Comparison of ENCODE assay signal across 24 cellular contexts in genomic region chr13:112719556-112719955, GRCh38.
"Had no signal": no experiment of that assay in that cellular context is flagged by ENCODE, and none has a peak within 500 bp of the region (broad histone marks: within the 10 kb centered on the region; RNA-seq: fewer than 3 reads in every experiment).

No MANE protein-coding gene starts in this region.

- ATAC-seq: activated naive CD8-positive, alpha-beta T cell treated with anti-CD3 and anti-CD28 coated beads, Interleukin-2, amount 50 U/mL, for 24 hours; gastrocnemius medialis; left cardiac atrium; left ventricle myocardium superior; sciatic nerve; stimulated activated naive B cell treated with anti-CD40 and anti-IgM and Interleukin-4, amounts not matched to agents 10 μg/mL and 1 μg/mL and 100 μg/mL, for 72 hours had no signal

- H3K27me3 Mint-ChIP-seq: activated naive CD4-positive, alpha-beta T cell treated with anti-CD3 and anti-CD28 coated beads, Interleukin-2, amount 10 ng/mL, durations not matched to agents 7 days and 5 days; activated naive CD8-positive, alpha-beta T cell treated with anti-CD3 and anti-CD28 coated beads, Interleukin-2, amount 50 U/mL, for 24 hours; stimulated activated naive B cell treated with anti-CD40 and anti-IgM and Interleukin-4, amounts not matched to agents 10 μg/mL and 1 μg/mL and 100 μg/mL, for 72 hours had no signal

- H3K27ac Mint-ChIP-seq: activated naive CD4-positive, alpha-beta T cell treated with anti-CD3 and anti-CD28 coated beads, Interleukin-2, amount 10 ng/mL, durations not matched to agents 7 days and 5 days; activated naive CD8-positive, alpha-beta T cell treated with anti-CD3 and anti-CD28 coated beads, Interleukin-2, amount 50 U/mL, for 24 hours; activated T-helper 1 cell treated with anti-CD3 and anti-CD28 coated beads, Interleukin-12 subunit alpha, Interleukin-12 subunit beta, Interleukin-2, Interleukin-4 antibody, amounts not matched to agents 30 ng/mL and 10 ng/mL and 1 ng/mL, durations not matched to agents 14 hours and 24 hours and 36 hours; stimulated activated naive B cell treated with anti-CD40 and anti-IgM and Interleukin-4, amounts not matched to agents 10 μg/mL and 1 μg/mL and 100 μg/mL, for 72 hours had no signal

- H3K4me3 Mint-ChIP-seq: activated naive CD4-positive, alpha-beta T cell treated with anti-CD3 and anti-CD28 coated beads, Interleukin-2, amount 10 ng/mL, durations not matched to agents 7 days and 5 days; activated naive CD8-positive, alpha-beta T cell treated with anti-CD3 and anti-CD28 coated beads, Interleukin-2, amount 50 U/mL, for 24 hours; activated T-helper 1 cell treated with anti-CD3 and anti-CD28 coated beads, Interleukin-12 subunit alpha, Interleukin-12 subunit beta, Interleukin-2, Interleukin-4 antibody, amounts not matched to agents 30 ng/mL and 10 ng/mL and 1 ng/mL, durations not matched to agents 14 hours and 24 hours and 36 hours; stimulated activated naive B cell treated with anti-CD40 and anti-IgM and Interleukin-4, amounts not matched to agents 10 μg/mL and 1 μg/mL and 100 μg/mL, for 72 hours had no signal

- H3K27me3 ChIP-seq: gastrocnemius medialis, neutrophil, stomach, thyroid gland had no signal

- H3K9me3 Mint-ChIP-seq: activated naive CD4-positive, alpha-beta T cell treated with anti-CD3 and anti-CD28 coated beads, Interleukin-2, amount 10 ng/mL, durations not matched to agents 7 days and 5 days; activated naive CD8-positive, alpha-beta T cell treated with anti-CD3 and anti-CD28 coated beads, Interleukin-2, amount 50 U/mL, for 24 hours; activated T-helper 1 cell treated with anti-CD3 and anti-CD28 coated beads, Interleukin-12 subunit alpha, Interleukin-12 subunit beta, Interleukin-2, Interleukin-4 antibody, amounts not matched to agents 30 ng/mL and 10 ng/mL and 1 ng/mL, durations not matched to agents 14 hours and 24 hours and 36 hours; stimulated activated naive B cell treated with anti-CD40 and anti-IgM and Interleukin-4, amounts not matched to agents 10 μg/mL and 1 μg/mL and 100 μg/mL, for 72 hours had no signal

- H3K36me3 ChIP-seq: gastrocnemius medialis, stomach, thyroid gland had no signal

- DNase-seq: activated CD4-positive, alpha-beta T cell treated with anti-CD3 and anti-CD28 coated beads for 4 hours; activated CD4-positive, alpha-beta T cell treated with anti-CD3 and anti-CD28 coated beads, Interleukin-2, amount 50 U/mL, for 48 hours; activated CD8-positive, alpha-beta memory T cell treated with anti-CD3 and anti-CD28 coated beads, Interleukin-2, amount 50 U/mL, for 4 hours; activated gamma-delta T cell; activated naive CD4-positive, alpha-beta T cell treated with anti-CD3 and anti-CD28 coated beads, Interleukin-2, amount 10 ng/mL, durations not matched to agents 7 days and 5 days; activated naive CD8-positive, alpha-beta T cell treated with anti-CD3 and anti-CD28 coated beads, Interleukin-2, amount 50 U/mL, for 24 hours; activated T-cell treated with anti-CD3 and anti-CD28 coated beads, Interleukin-2, amount 50 U/mL, for 1 hour; amygdala; effector CD4-positive, alpha-beta T cell; gastrocnemius medialis; glutamatergic neuron; left cardiac atrium; left ventricle myocardium superior; nephron progenitor cell; stimulated activated CD4-positive, alpha-beta T cell treated with anti-CD3 and anti-CD28 coated beads, Interleukin-4, amount 100 ng/mL, for 4 hours; stimulated activated CD8-positive, alpha-beta memory T cell treated with anti-CD3 and anti-CD28 coated beads, Interleukin-4, amount 100 ng/mL, for 48 hours; stimulated activated naive B cell treated with anti-CD40 and anti-IgM and Interleukin-4, amounts not matched to agents 10 μg/mL and 1 μg/mL and 100 μg/mL, for 72 hours; stomach; T-helper 1 cell; thyroid gland had no signal

- H3K9me3 ChIP-seq: gastrocnemius medialis, neutrophil, stomach, thyroid gland had no signal

- H3K27ac ChIP-seq: gastrocnemius medialis, neutrophil, skin epidermis, stomach, thyroid gland had no signal

- H3K4me3 ChIP-seq: gastrocnemius medialis, skin epidermis, stomach, thyroid gland had no signal
